ENCODE assay signal across 28 cellular contexts in genomic region chr6:84625510-84625909, GRCh38.
A peak's percentile ranks its signal among the peaks of the same experiment; 100 is the strongest.
DNase-seq lines count a peak whose midpoint lies in the region; ATAC-seq and TF ChIP-seq lines count a peak whose summit lies in the region.
"Had no signal": no experiment of that assay in that cellular context is flagged by ENCODE, and none has a peak within 500 bp of the region (broad histone marks: within the 10 kb centered on the region; RNA-seq: fewer than 3 reads in every experiment).

No MANE protein-coding gene starts in this region.

- H3K27me3 Mint-ChIP-seq in endodermal cell (ENCODE audit: insufficient read depth): no peaks in the 10 kb centered on the region
- H3K27me3 Mint-ChIP-seq: activated naive CD8-positive, alpha-beta T cell; activated T-cell treated with anti-CD3 and anti-CD28 coated beads, Interleukin-2, amount 50 U/mL, for 24 hours; central memory CD8-positive, alpha-beta T cell; stimulated activated memory B cell treated with anti-CD40 and anti-IgM and Interleukin-4, amounts not matched to agents 10 μg/mL and 1 μg/mL and 100 μg/mL, for 72 hours; T-cell had no signal

- no peaks in the 10 kb centered on the region for H4K20me1 ChIP-seq in IMR-90 (ENCODE audit: insufficient read depth, low read length)
- H4K20me1 ChIP-seq in smooth muscle cell (ENCODE audit: low read depth): no peaks in the 10 kb centered on the region
- H4K20me1 ChIP-seq: BLaER1 treated with 17β-estradiol and CSF1 and Interleukin-3, amounts not matched to agents 10 nM and 100 nM had no signal

- peak overlapping the region; percentile 1 for H2BK5ac ChIP-seq in IMR-90 (ENCODE audit: low read depth, low read length, poor library complexity, severe bottlenecking)

- H3K4me1 ChIP-seq in IMR-90 (ENCODE audit: control insufficient read depth, insufficient read depth, low read length) (peaks cover 5% of the 10 kb centered on the region), RWPE2 (ENCODE audit: insufficient read depth, poor library complexity, severe bottlenecking) (peaks cover 13% of the 10 kb centered on the region), smooth muscle cell (ENCODE audit: low read depth) (peaks cover 5% of the 10 kb centered on the region), endodermal cell (ENCODE audit: control insufficient read depth, insufficient read depth, low read length) (no peaks in the 10 kb centered on the region)
- H3K4me1 ChIP-seq: BLaER1 treated with 17β-estradiol and CSF1 and Interleukin-3, amounts not matched to agents 10 nM and 100 nM; esophagus muscularis mucosa had no signal

- no peak; the same call in 1 of the 2 replicates for ATAC-seq in IMR-90 (ENCODE audit: low read depth)
- ATAC-seq in RWPE2 (ENCODE audit: low read depth): no peak
- no peak for ATAC-seq in HG02623 (IDR thresholded peaks at IDR 0.05; ENCODE audit: unreplicated experiment)
- ATAC-seq: GM23338; heart right ventricle; mucosa of descending colon; stimulated activated memory B cell treated with anti-CD40 and anti-IgM and Interleukin-4, amounts not matched to agents 10 μg/mL and 1 μg/mL and 100 μg/mL, for 72 hours; T-cell had no signal

- intact Hi-C loops in IMR-90 (cut with micrococcal nuclease): no loop called here

- TF ChIP-seq POLR2A in IMR-90 (IDR thresholded peaks at IDR 0.05; ENCODE audit: low read depth, low read length): no peak

- H3K27me3 ChIP-seq in IMR-90 (ENCODE audit: control insufficient read depth, insufficient read depth, low read length): no peaks in the 10 kb centered on the region
- H3K27me3 ChIP-seq in RWPE2 (ENCODE audit: insufficient read depth, poor library complexity, severe bottlenecking): no peaks in the 10 kb centered on the region
- H3K27me3 ChIP-seq in smooth muscle cell (ENCODE audit: low read depth): no peaks in the 10 kb centered on the region
- no peaks in the 10 kb centered on the region for H3K27me3 ChIP-seq in endodermal cell (ENCODE audit: control insufficient read depth, insufficient read depth, low read length, poor library complexity, severe bottlenecking)
- H3K27me3 ChIP-seq: BLaER1 treated with 17β-estradiol and CSF1 and Interleukin-3, amounts not matched to agents 10 nM and 100 nM; esophagus muscularis mucosa; heart right ventricle; SJCRH30 had no signal

- no peak overlapping the region for H3K23ac ChIP-seq in IMR-90 (ENCODE audit: low read depth, low read length)

- H3K9me3 Mint-ChIP-seq in endodermal cell: peaks cover 14% of the 10 kb centered on the region
- H3K9me3 Mint-ChIP-seq: GM23338 had no signal

- no peak overlapping the region for H4K8ac ChIP-seq in IMR-90 (ENCODE audit: low read depth in 2 of 2, low read length in 2 of 2)

- BruUV-seq in IMR-90 (replicated peaks; lab: Mats Ljungman, UMichigan): no TSS peak

- no peaks in the 10 kb centered on the region for H3K79me2 ChIP-seq in smooth muscle cell (ENCODE audit: low read depth)

- peaks cover 11% of the 10 kb centered on the region for H3K4me1 Mint-ChIP-seq in endodermal cell
- H3K4me1 Mint-ChIP-seq: central memory CD8-positive, alpha-beta T cell; stimulated activated memory B cell treated with anti-CD40 and anti-IgM and Interleukin-4, amounts not matched to agents 10 μg/mL and 1 μg/mL and 100 μg/mL, for 72 hours; T-cell had no signal

- H3K4me3 ChIP-seq in IMR-90 (ENCODE audit: insufficient read depth, low read depth, low read length): no peak overlapping the region
- H3K4me3 ChIP-seq in RWPE2 (ENCODE audit: severe bottlenecking): no peak overlapping the region
- H3K4me3 ChIP-seq in smooth muscle cell: no peak overlapping the region
- H3K4me3 ChIP-seq in endodermal cell (ENCODE audit: low read length): no peak overlapping the region
- H3K4me3 ChIP-seq: BLaER1 treated with 17β-estradiol and CSF1 and Interleukin-3, amounts not matched to agents 10 nM and 100 nM; esophagus muscularis mucosa; GM23338; heart right ventricle; lung; mucosa of descending colon; SJCRH30 had no signal

- dilution Hi-C loops in IMR-90 (cut with HindIII; ENCODE audit: low sequenced_read_pairs, unreplicated experiment): no loop called here

- CTCF ChIA-PET in IMR-90 (lab: Yijun Ruan, JAX): no interaction called here

- no peak overlapping the region for H3K14ac ChIP-seq in IMR-90 (replicated peaks; ENCODE audit: low read depth, low read length)

- H3F3A ChIP-seq in smooth muscle cell (ENCODE audit: low read depth): no peaks in the 10 kb centered on the region

- H3K27ac ChIP-seq in IMR-90 (ENCODE audit: insufficient read depth, low read length) (no peak overlapping the region), RWPE2 (ENCODE audit: poor library complexity, severe bottlenecking) (peak overlapping the region; percentile 72), smooth muscle cell (ENCODE audit: low read depth) (peak overlapping the region; percentile 77), endodermal cell (ENCODE audit: low read depth, low read length) (no peak overlapping the region)
- H3K27ac ChIP-seq: BLaER1 treated with 17β-estradiol and CSF1 and Interleukin-3, amounts not matched to agents 10 nM and 100 nM; esophagus muscularis mucosa; heart right ventricle; SJCRH30 had no signal

- in situ Hi-C loops in IMR-90 (cut with MboI; ENCODE audit: low sequenced_read_pairs): no loop called here

- no peak overlapping the region for H4K5ac ChIP-seq in IMR-90 (ENCODE audit: low read depth, low read length)

- no peak overlapping the region for H4K91ac ChIP-seq in IMR-90 (ENCODE audit: insufficient read depth, low read depth, low read length)

- H3K9ac ChIP-seq in IMR-90 (ENCODE audit: low read depth, low read length): no peak overlapping the region
- H3K9ac ChIP-seq in smooth muscle cell (ENCODE audit: low read depth): no peak overlapping the region
- H3K9ac ChIP-seq in endodermal cell (ENCODE audit: extremely low read depth, low read length, poor library complexity, severe bottlenecking): no peak overlapping the region
- H3K9ac ChIP-seq: BLaER1 treated with 17β-estradiol and CSF1 and Interleukin-3, amounts not matched to agents 10 nM and 100 nM had no signal

- peaks cover 3% of the 10 kb centered on the region for H3K36me3 Mint-ChIP-seq in endodermal cell (ENCODE audit: low read depth)
- H3K36me3 Mint-ChIP-seq: activated naive CD8-positive, alpha-beta T cell; stimulated activated memory B cell treated with anti-CD40 and anti-IgM and Interleukin-4, amounts not matched to agents 10 μg/mL and 1 μg/mL and 100 μg/mL, for 72 hours; T-cell had no signal

- H2BK15ac ChIP-seq in IMR-90 (ENCODE audit: low read depth, low read length): no peak overlapping the region

- H3K9me3 ChIP-seq in IMR-90 (ENCODE audit: control insufficient read depth, insufficient read depth, low read length) (no peaks in the 10 kb centered on the region), RWPE2 (ENCODE audit: severe bottlenecking) (no peaks in the 10 kb centered on the region), smooth muscle cell (replicated peaks; ENCODE audit: low read depth) (no peaks in the 10 kb centered on the region), endodermal cell (ENCODE audit: control insufficient read depth, low read length) (no peaks in the 10 kb centered on the region)
- H3K9me3 ChIP-seq: BLaER1 treated with 17β-estradiol and CSF1 and Interleukin-3, amounts not matched to agents 10 nM and 100 nM; esophagus muscularis mucosa; SJCRH30 had no signal

- H2BK120ac ChIP-seq in IMR-90 (ENCODE audit: low read depth, low read length): no peak overlapping the region

- H3K4me2 ChIP-seq in IMR-90 (ENCODE audit: low read depth, low read length) (no peak overlapping the region), smooth muscle cell (peak overlapping the region; percentile 40)
- H3K4me2 ChIP-seq: BLaER1 treated with 17β-estradiol and CSF1 and Interleukin-3, amounts not matched to agents 10 nM and 100 nM; GM23338 had no signal

- H3K4ac ChIP-seq in IMR-90 (ENCODE audit: low read depth, low read length): no peak overlapping the region

- POLR2A ChIA-PET in IMR-90 (lab: Charles Lee; ENCODE audit: unreplicated experiment): no interaction called here

- DNase-seq in IMR-90: no peak
- DNase-seq in RWPE2 (ENCODE audit: low spot score): no peak
- DNase-seq in dedifferentiated amniotic fluid mesenchymal stem cell (ENCODE audit: extremely low spot score): peak; percentile 22
- no peak for DNase-seq in smooth muscle cell (lab: John Stamatoyannopoulos, UW; ENCODE audit: unreplicated experiment)
- DNase-seq in endodermal cell: no peak
- DNase-seq in activated CD4-positive, CD25-positive, alpha-beta regulatory T cell treated with anti-CD3 and anti-CD28 coated beads, Interleukin-2, amount 50 U/mL, for 72 hours: no peak
- DNase-seq: activated effector memory CD4-positive, alpha-beta T cell treated with anti-CD3 and anti-CD28 coated beads, Interleukin-2, amount 50 U/mL, for 16 hours; activated T-cell treated with anti-CD3 and anti-CD28 coated beads, Interleukin-2, amount 50 U/mL, for 24 hours; dermis blood vessel endothelial cell; GF-D8; heart right ventricle; KG1; mucosa of descending colon; NCI-H2107; NCI-H446; NCI-H82; SJCRH30; stimulated activated CD4-positive, alpha-beta T cell treated with anti-CD3 and anti-CD28 coated beads, Interleukin-15, amount 100 ng/mL, for 24 hours; T-cell had no signal

- H2AK9ac ChIP-seq in IMR-90 (replicated peaks; ENCODE audit: low read depth, low read length, poor library complexity): no peak overlapping the region

- no peak for TF ChIP-seq RAD21 in IMR-90 (IDR thresholded peaks at IDR 0.05; ENCODE audit: low read length)

- 0 out of 2 replicates have a peak, but pooled peaks cover 3% of the 10 kb centered on the region for H3K9me1 ChIP-seq in IMR-90 (ENCODE audit: insufficient read depth, low read length)

- H3K36me3 ChIP-seq in IMR-90 (ENCODE audit: control insufficient read depth, insufficient read depth, low read length): no peaks in the 10 kb centered on the region
- H3K36me3 ChIP-seq in RWPE2 (ENCODE audit: low read depth): no peaks in the 10 kb centered on the region
- no peaks in the 10 kb centered on the region for H3K36me3 ChIP-seq in smooth muscle cell (ENCODE audit: low read depth)
- no peaks in the 10 kb centered on the region for H3K36me3 ChIP-seq in endodermal cell (ENCODE audit: control insufficient read depth, insufficient read depth, low read length)
- H3K36me3 ChIP-seq: BLaER1 treated with 17β-estradiol and CSF1 and Interleukin-3, amounts not matched to agents 10 nM and 100 nM; esophagus muscularis mucosa; heart right ventricle; SJCRH30 had no signal

- H2AK5ac ChIP-seq in IMR-90 (ENCODE audit: low read depth, low read length): no peak overlapping the region

- H3K4me3 Mint-ChIP-seq in endodermal cell: no peak overlapping the region
- H3K4me3 Mint-ChIP-seq: activated naive CD8-positive, alpha-beta T cell; activated T-cell treated with anti-CD3 and anti-CD28 coated beads, Interleukin-2, amount 50 U/mL, for 24 hours; central memory CD8-positive, alpha-beta T cell; GM23338; nephron; stimulated activated memory B cell treated with anti-CD40 and anti-IgM and Interleukin-4, amounts not matched to agents 10 μg/mL and 1 μg/mL and 100 μg/mL, for 72 hours; T-cell had no signal

- H3K56ac ChIP-seq in IMR-90 (ENCODE audit: extremely low read depth, insufficient read depth, low read length): no peak overlapping the region

- TF ChIP-seq CTCF in IMR-90 (conservative IDR thresholded peaks at IDR 0.05; ENCODE audit: low read depth, low read length): no peak
- TF ChIP-seq CTCF in RWPE2 (IDR thresholded peaks at IDR 0.05; ENCODE audit: poor library complexity, severe bottlenecking): no peak
- no peak for TF ChIP-seq CTCF in smooth muscle cell (IDR thresholded peaks at IDR 0.05; ENCODE audit: borderline replicate concordance, insufficient read depth, poor library complexity, severe bottlenecking)
- TF ChIP-seq CTCF in endodermal cell (conservative IDR thresholded peaks at IDR 0.05): no peak

- no peak overlapping the region for H2AFZ ChIP-seq in IMR-90 (replicated peaks; ENCODE audit: low read length, poor library complexity)
- H2AFZ ChIP-seq in smooth muscle cell (ENCODE audit: low read depth): no peak overlapping the region

- H3K18ac ChIP-seq in IMR-90 (ENCODE audit: low read depth, low read length): no peak overlapping the region

- H3K27ac Mint-ChIP-seq in endodermal cell: no peak overlapping the region
- H3K27ac Mint-ChIP-seq: activated naive CD8-positive, alpha-beta T cell; activated T-cell treated with anti-CD3 and anti-CD28 coated beads, Interleukin-2, amount 50 U/mL, for 24 hours; GM23338; stimulated activated memory B cell treated with anti-CD40 and anti-IgM and Interleukin-4, amounts not matched to agents 10 μg/mL and 1 μg/mL and 100 μg/mL, for 72 hours; T-cell had no signal

- no peaks in the 10 kb centered on the region for H3K79me1 ChIP-seq in IMR-90 (ENCODE audit: low read depth in 1 of 2, low read length in 2 of 2)

- no peak overlapping the region for H2BK20ac ChIP-seq in IMR-90 (ENCODE audit: low read depth, low read length)

Comparison
In these comparisons a context has a peak if more than half of its experiments do, and no peak if none do; other contexts are left out.
1. H3K27ac ChIP-seq: peak in RWPE2 (single experiment) and smooth muscle cell (single experiment); none in IMR-90 (single experiment) and endodermal cell (single experiment).